6 cellular contexts compared by ENCODE assay signal in the genomic region with DNA sequence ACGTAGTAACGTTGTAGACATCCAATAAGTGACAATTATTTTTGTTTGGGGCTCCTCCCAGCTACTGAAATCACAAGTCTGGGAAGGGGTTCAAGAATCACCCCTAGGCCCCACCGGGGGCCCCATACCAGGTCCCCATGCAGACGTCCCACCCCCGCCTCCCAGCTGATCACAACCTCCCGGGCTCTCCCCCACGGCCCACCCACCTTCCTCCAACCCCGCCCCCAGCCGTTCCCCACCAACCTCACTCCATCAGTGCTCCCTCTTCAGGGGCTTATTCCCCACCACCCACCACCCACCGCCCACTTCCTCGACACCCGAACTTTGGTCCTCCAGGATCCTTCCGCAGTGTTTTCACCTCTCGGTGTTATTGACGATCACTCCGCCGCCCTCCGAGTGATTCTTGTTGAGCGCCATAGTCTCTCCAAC. TPM values are rescaled to one million over a fixed set of nuclear protein-coding genes. Genes with fewer than 3 reads are reported as not detected.
DNase-seq lines count a peak whose midpoint lies in the region; ATAC-seq and TF ChIP-seq lines count a peak whose summit lies in the region.

No MANE protein-coding gene starts in this region.

- peak; percentile 76 for DNase-seq in HuH-7 (ENCODE audit: low spot score)
- DNase-seq in spleen: no peak
- no peak for DNase-seq in NCI-H82 treated with DMSO at 0.1 percent for 48 hours (lab: John Stamatoyannopoulos, UW; ENCODE audit: unreplicated experiment)
- no peak for DNase-seq in cortex of kidney (lab: John Stamatoyannopoulos, UW)

- peak overlapping the region; percentile 35 to 87 (median 71) for H3K4me3 ChIP-seq in spleen

- ATAC-seq in esophagus mucosa (peak; percentile 1), HG02588 (IDR thresholded peaks at IDR 0.05; ENCODE audit: unreplicated experiment) (no peak)

- no peaks in the 10 kb centered on the region for H3K9me3 ChIP-seq in spleen

- TF ChIP-seq POLR2A in spleen (IDR thresholded peaks at IDR 0.05): peak in 1 of 3 donors; percentile 79

- H3K27ac ChIP-seq in spleen: peak overlapping the region; percentile 85 to 100 (median 100)

- no peak for TF ChIP-seq CTCF in spleen (IDR thresholded peaks at IDR 0.05 in 8 of 11, conservative IDR thresholded peaks at IDR 0.05 in 3 of 11)

- peaks cover 0 to 36% (median 27%) of the 10 kb centered on the region in 6 donors for H3K36me3 ChIP-seq in spleen

- 0 to 1% (median 1%) methylated on average over 15 to 19 of the region's 19 CpGs for WGBS in spleen, 5 donors

- no peaks in the 10 kb centered on the region for H3K27me3 ChIP-seq in spleen (replicated peaks in 1 of 7)

- intact Hi-C loops in spleen (cut with DNase I; ENCODE audit: low total_unique reads): no loop called here

- peaks cover 46 to 93% (median 78%) of the 10 kb centered on the region in 6 donors for H3K4me1 ChIP-seq in spleen

RNA-seq across cellular contexts. Expression of a gene that starts 0.2 kb away (rescaled TPM):
- total RNA-seq in esophagus mucosa (57.5 TPM), spleen (100 to 1,000 TPM in 4 of 7 donors, 10 to 100 TPM in 3; 46.7 to 144 (median 125) TPM)
- 100 to 1,000 TPM in 1 of 3 donors, 10 to 100 TPM in 2; 70.2 to 104 (median 74.1) TPM for polyA plus RNA-seq in spleen

RNA-seq across cellular contexts. Expression of a gene that starts 10.7 kb away (rescaled TPM):
- total RNA-seq in esophagus mucosa: 26.0 TPM
- 100 to 1,000 TPM in 6 of 7 donors, 10 to 100 TPM in 1; 87.1 to 187 (median 129) TPM for total RNA-seq in spleen
- 10 to 100 TPM; 36.4 to 86.1 (median 53.0) TPM for polyA plus RNA-seq in spleen

RNA-seq across cellular contexts. Expression of a gene that starts 23.5 kb away (rescaled TPM):
- total RNA-seq in esophagus mucosa: 23.4 TPM
- 10 to 100 TPM; 30.8 to 73.8 (median 38.5) TPM for total RNA-seq in spleen
- polyA plus RNA-seq in spleen: 10 to 100 TPM; 28.1 to 42.0 (median 28.4) TPM

RNA-seq across cellular contexts. Expression of a gene that starts 41.9 kb away (rescaled TPM):
- total RNA-seq in esophagus mucosa (10.6 TPM), spleen (10 to 100 TPM; 20.0 to 26.5 (median 23.5) TPM)
- polyA plus RNA-seq in spleen: 10 to 100 TPM in 2 of 3 donors, 1 to 10 TPM in 1; 9.0 to 28.2 (median 11.6) TPM

RNA-seq across cellular contexts. Expression of a gene that starts 49.8 kb away (rescaled TPM):
- total RNA-seq in esophagus mucosa (81.8 TPM), spleen (10 to 100 TPM; 40.1 to 90.6 (median 74.7) TPM)
- 10 to 100 TPM; 59.3 to 90.3 (median 80.8) TPM for polyA plus RNA-seq in spleen
